8 cellular contexts compared by ENCODE assay signal in the genomic region with DNA sequence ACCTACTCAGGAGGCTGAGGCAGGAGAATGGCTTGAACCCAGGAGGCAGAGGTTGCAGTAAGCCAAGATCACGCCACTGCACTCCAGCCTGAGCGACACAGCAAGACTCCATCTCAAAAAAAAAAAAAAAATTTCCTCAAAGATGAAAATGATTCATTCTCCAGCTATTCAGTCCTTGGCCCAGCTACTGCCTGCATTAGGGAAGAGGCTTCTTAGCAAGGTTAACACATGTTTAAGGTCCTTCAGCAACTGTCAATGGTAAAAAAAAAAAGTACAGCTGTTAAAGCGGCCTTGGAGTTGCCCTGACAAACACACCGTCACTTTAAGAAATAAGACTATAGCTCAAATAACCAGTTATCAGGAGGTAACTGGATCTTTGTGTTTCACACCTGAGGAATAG. TPM values are rescaled to one million over a fixed set of nuclear protein-coding genes. Genes with fewer than 3 reads are reported as not detected.
DNase-seq lines count a peak whose midpoint lies in the region; ATAC-seq and TF ChIP-seq lines count a peak whose summit lies in the region.
"Not testable (repeated sequence)": the region's sequence is repeated elsewhere in the genome, so short reads cannot be mapped to it uniquely, and the experiment has no call there.

No MANE protein-coding gene starts in this region.

- not testable (repeated sequence) for H3K4me3 Mint-ChIP-seq in osteocyte (ENCODE audit: unreplicated experiment)

- peaks cover 26% of the 10 kb centered on the region for H3K4me1 Mint-ChIP-seq in osteocyte (ENCODE audit: unreplicated experiment)

- intact Hi-C loops in left ventricle myocardium inferior (cut with micrococcal nuclease); aorta (cut with DNase I): not testable (repeated sequence)

- H3K27ac ChIP-seq in BLaER1; brain microvascular endothelial cell; fibroblast of lung (ENCODE audit: insufficient read depth, low read length): not testable (repeated sequence)
- H3K27ac ChIP-seq in left ventricle myocardium inferior (replicated peaks) (peak overlapping the region; percentile 37), aorta (ENCODE audit: low read depth in 1 of 2, low read length in 2 of 2) (peak overlapping the region in 1 of 2 donors; percentile 10)

- 40 to 45% methylated on average over 4 of the region's 4 CpGs for WGBS in aorta, 2 donors

- peaks cover 89% of the 10 kb centered on the region for H3K36me3 ChIP-seq in BLaER1
- peaks cover 12% of the 10 kb centered on the region for H3K36me3 ChIP-seq in brain microvascular endothelial cell (replicated peaks)
- not testable (repeated sequence) for H3K36me3 ChIP-seq in fibroblast of lung (ENCODE audit: control insufficient read depth, insufficient read depth, low read length)
- peaks cover 65% of the 10 kb centered on the region for H3K36me3 ChIP-seq in left ventricle myocardium inferior
- peaks cover 0 to 13% of the 10 kb centered on the region in 2 donors for H3K36me3 ChIP-seq in aorta (ENCODE audit: control insufficient read depth in 1 of 2, insufficient read depth in 2 of 2, low read length in 1 of 2)

- peaks cover 27% of the 10 kb centered on the region for H3K4me1 ChIP-seq in BLaER1
- H3K4me1 ChIP-seq in fibroblast of lung (ENCODE audit: control insufficient read depth, extremely low read depth, insufficient read depth, low read length): peaks cover 11% of the 10 kb centered on the region
- not testable (repeated sequence) for H3K4me1 ChIP-seq in left ventricle myocardium inferior; aorta (ENCODE audit: control insufficient read depth in 1 of 2, insufficient read depth in 2 of 2, low read length in 2 of 2)

- H3K27me3 ChIP-seq in BLaER1; brain microvascular endothelial cell (replicated peaks); fibroblast of lung (ENCODE audit: control insufficient read depth, insufficient read depth, low read length); left ventricle myocardium inferior (ENCODE audit: low read depth); aorta (ENCODE audit: control insufficient read depth in 1 of 2, insufficient read depth in 2 of 2, low read length in 1 of 2): not testable (repeated sequence)

- H3K9me3 ChIP-seq in BLaER1; fibroblast of lung (ENCODE audit: control insufficient read depth, insufficient read depth, low read depth, low read length); left ventricle myocardium inferior (replicated peaks); aorta (ENCODE audit: control insufficient read depth, low read length): not testable (repeated sequence)

- in situ Hi-C loops in brain microvascular endothelial cell (cut with HindIII; ENCODE audit: low pct_ligation_motif_present, low sequenced_read_pairs): not testable (repeated sequence)

- H2AFZ ChIP-seq in fibroblast of lung (ENCODE audit: low read length): not testable (repeated sequence)

- DNase-seq in HK-2 (ENCODE audit: unreplicated experiment) (peak; percentile 3), RKO (ENCODE audit: low spot score) (peak; percentile 16), brain microvascular endothelial cell (peak; percentile 68), fibroblast of lung (ENCODE audit: low read depth in 2 of 2) (peak; percentile 89 to 91), aorta (peak in 1 of 2 donors; percentile 49)
- not testable (repeated sequence) for DNase-seq in left ventricle myocardium inferior; osteocyte (ENCODE audit: extremely low spot score, unreplicated experiment)

- H3K9ac ChIP-seq in BLaER1; fibroblast of lung (ENCODE audit: insufficient read depth, low read length): not testable (repeated sequence)

- H3K27me3 Mint-ChIP-seq in osteocyte (ENCODE audit: unreplicated experiment): not testable (repeated sequence)

- peaks cover 20% of the 10 kb centered on the region for H4K20me1 ChIP-seq in BLaER1
- H4K20me1 ChIP-seq in fibroblast of lung (ENCODE audit: control insufficient read depth, extremely low read depth, insufficient read depth, low read length): not testable (repeated sequence)

- not testable (repeated sequence) for H3K9me3 Mint-ChIP-seq in osteocyte (ENCODE audit: unreplicated experiment)

- not testable (repeated sequence) for H3K4me3 ChIP-seq in BLaER1; brain microvascular endothelial cell (ENCODE audit: low read depth, low read length); fibroblast of lung (replicated peaks in 1 of 4; ENCODE audit: control extremely low read depth in 1 of 4, insufficient read depth in 1 of 4, low read depth in 3 of 4, low read length in 4 of 4); left ventricle myocardium inferior; aorta (ENCODE audit: low read length in 2 of 2)

- peak overlapping the region; percentile 66 for H3K27ac Mint-ChIP-seq in osteocyte (ENCODE audit: unreplicated experiment)

- not testable (repeated sequence) for TF ChIP-seq CTCF in brain microvascular endothelial cell (IDR thresholded peaks at IDR 0.05; ENCODE audit: low read depth, low read length, missing control alignments); fibroblast of lung (conservative IDR thresholded peaks at IDR 0.05 in 1 of 2, IDR thresholded peaks at IDR 0.05 in 1 of 2; ENCODE audit: low read depth in 1 of 2, low read length in 2 of 2); left ventricle myocardium inferior (IDR thresholded peaks at IDR 0.05; ENCODE audit: borderline replicate concordance); osteocyte (IDR thresholded peaks at IDR 0.05)

- peak overlapping the region; percentile 75 for H3K4me2 ChIP-seq in BLaER1
- peak overlapping the region; percentile 28 for H3K4me2 ChIP-seq in fibroblast of lung (ENCODE audit: extremely low read depth, insufficient read depth, low read length)

- peaks cover 18% of the 10 kb centered on the region for H3K36me3 Mint-ChIP-seq in osteocyte (ENCODE audit: unreplicated experiment)

- not testable (repeated sequence) for H3K79me2 ChIP-seq in fibroblast of lung (ENCODE audit: control insufficient read depth, insufficient read depth, low read length)

- ATAC-seq in aorta (ENCODE audit: low FRiP score): peak; percentile 55

RNA-seq across cellular contexts. Expression of gene AAMDC, which starts 57.3 kb away (rescaled TPM):
- 32.4 and 39.6 TPM in 2 replicates for total RNA-seq in fibroblast of lung
- 76.1 and 98.4 TPM in 2 replicates for polyA plus RNA-seq in fibroblast of lung
- 117 and 132 TPM in 2 replicates for polyA plus RNA-seq in fibroblast of lung (2012)
- polyA minus RNA-seq in fibroblast of lung (ENCODE audit: low replicate concordance): 35.0 TPM in 1 of 2 replicates, not detected in the other
- 86.6 TPM for total RNA-seq in left ventricle myocardium inferior
- total RNA-seq in osteocyte: 38.0 and 43.8 TPM in 2 replicates
- 10 to 100 TPM; 28.4 to 36.5 TPM for total RNA-seq in aorta
- 100 to 1,000 TPM in 1 of 2 donors, 10 to 100 TPM in 1; 99.0 to 130 TPM for polyA plus RNA-seq in aorta

RNA-seq across cellular contexts. Expression of gene RSF1, which starts 57.7 kb away (rescaled TPM):
- total RNA-seq in fibroblast of lung (29.3 and 38.1 TPM in 2 replicates), left ventricle myocardium inferior (40.6 TPM), osteocyte (74.2 and 85.6 TPM in 2 replicates), aorta (100 to 1,000 TPM in 1 of 2 donors, 10 to 100 TPM in 1; 94.3 to 100 TPM)
- polyA plus RNA-seq in fibroblast of lung (27.5 and 28.1 TPM in 2 replicates), aorta (10 to 100 TPM; 18.2 to 22.2 TPM)
- 34.1 and 41.9 TPM in 2 replicates for polyA plus RNA-seq in fibroblast of lung (2012)
- 9.3 and 10.2 TPM in 2 replicates for polyA minus RNA-seq in fibroblast of lung (ENCODE audit: low replicate concordance)
